8 cellular contexts compared by ENCODE assay signal in genomic region chr6:912871-913663, GRCh38.
DNase-seq lines count a peak whose midpoint lies in the region; ATAC-seq and TF ChIP-seq lines count a peak whose summit lies in the region.

No MANE protein-coding gene starts in this region.

- no peaks in the 10 kb centered on the region for H3K9me3 ChIP-seq in neural progenitor cell (ENCODE audit: low read depth)

- TF ChIP-seq CTCF in neural progenitor cell (IDR thresholded peaks at IDR 0.05), result peak; percentile 59

- peaks cover 4% of the 10 kb centered on the region for H3K4me1 Mint-ChIP-seq in neural progenitor cell
- no peaks in the 10 kb centered on the region for H3K4me1 Mint-ChIP-seq in activated CD4-positive, alpha-beta T cell treated with anti-CD3 and anti-CD28 coated beads, Interleukin-2, amount 10 ng/mL, durations not matched to agents 7 days and 5 days
- no peaks in the 10 kb centered on the region for H3K4me1 Mint-ChIP-seq in naive thymus-derived CD8-positive, alpha-beta T cell

- no peaks in the 10 kb centered on the region for H4K20me1 ChIP-seq in neural progenitor cell (ENCODE audit: low read depth)

- no peak overlapping the region for H2AFZ ChIP-seq in neural progenitor cell (replicated peaks)

- H3K36me3 ChIP-seq in neural progenitor cell, result no peaks in the 10 kb centered on the region

- POLR2A ChIA-PET in activated CD4-positive, alpha-beta T cell treated with anti-CD3 and anti-CD28 coated beads, Interleukin-2, amount 10 ng/mL, durations not matched to agents 7 days and 5 days (lab: Charles Lee), result no interaction called here
- POLR2A ChIA-PET in naive thymus-derived CD8-positive, alpha-beta T cell (lab: Charles Lee), result no interaction called here

- H3F3A ChIP-seq in neural progenitor cell (ENCODE audit: low read depth), result no peaks in the 10 kb centered on the region

- H3K4me3 ChIP-seq in neural progenitor cell, result no peak overlapping the region

- no peaks in the 10 kb centered on the region for H3K79me2 ChIP-seq in neural progenitor cell (ENCODE audit: low read depth)

- peaks cover 18% of the 10 kb centered on the region for H3K27me3 Mint-ChIP-seq in neural progenitor cell (ENCODE audit: insufficient read depth, low read depth)
- peaks cover 11% of the 10 kb centered on the region for H3K27me3 Mint-ChIP-seq in activated CD4-positive, alpha-beta T cell treated with anti-CD3 and anti-CD28 coated beads, Interleukin-2, amount 10 ng/mL, durations not matched to agents 7 days and 5 days
- peaks cover 12 to 63% (median 22%) of the 10 kb centered on the region in 5 donors for H3K27me3 Mint-ChIP-seq in naive thymus-derived CD8-positive, alpha-beta T cell

- H3K4me3 Mint-ChIP-seq in neural progenitor cell, result no peak overlapping the region
- H3K4me3 Mint-ChIP-seq in activated CD4-positive, alpha-beta T cell treated with anti-CD3 and anti-CD28 coated beads, Interleukin-2, amount 10 ng/mL, durations not matched to agents 7 days and 5 days, result no peak overlapping the region
- H3K4me3 Mint-ChIP-seq in naive thymus-derived CD8-positive, alpha-beta T cell, result no peak overlapping the region

- no peaks in the 10 kb centered on the region for H3K27me3 ChIP-seq in neural progenitor cell

- no peak for ATAC-seq in GM18520 (IDR thresholded peaks at IDR 0.05; ENCODE audit: unreplicated experiment)
- no peak for ATAC-seq in naive thymus-derived CD8-positive, alpha-beta T cell

- no peak overlapping the region for H3K27ac ChIP-seq in neural progenitor cell

- H3K4me1 ChIP-seq in neural progenitor cell, result no peaks in the 10 kb centered on the region

- CTCF ChIA-PET in activated CD4-positive, alpha-beta T cell treated with anti-CD3 and anti-CD28 coated beads, Interleukin-2, amount 10 ng/mL, durations not matched to agents 7 days and 5 days (lab: Charles Lee), result no interaction called here

- no peak overlapping the region for H3K4me2 ChIP-seq in neural progenitor cell

- no peaks in the 10 kb centered on the region for H3K36me3 Mint-ChIP-seq in neural progenitor cell
- H3K36me3 Mint-ChIP-seq in activated CD4-positive, alpha-beta T cell treated with anti-CD3 and anti-CD28 coated beads, Interleukin-2, amount 10 ng/mL, durations not matched to agents 7 days and 5 days (ENCODE audit: low read depth), result no peaks in the 10 kb centered on the region
- peaks cover 0 to 8% (median 0%) of the 10 kb centered on the region in 3 donors for H3K36me3 Mint-ChIP-seq in naive thymus-derived CD8-positive, alpha-beta T cell

- H3K9me3 Mint-ChIP-seq in neural progenitor cell, result peaks cover 17% of the 10 kb centered on the region
- peaks cover 2% of the 10 kb centered on the region for H3K9me3 Mint-ChIP-seq in activated CD4-positive, alpha-beta T cell treated with anti-CD3 and anti-CD28 coated beads, Interleukin-2, amount 10 ng/mL, durations not matched to agents 7 days and 5 days
- peaks cover 2 to 14% (median 8%) of the 10 kb centered on the region in 9 donors for H3K9me3 Mint-ChIP-seq in naive thymus-derived CD8-positive, alpha-beta T cell

- no peak overlapping the region for H3K27ac Mint-ChIP-seq in neural progenitor cell
- no peak overlapping the region for H3K27ac Mint-ChIP-seq in activated CD4-positive, alpha-beta T cell treated with anti-CD3 and anti-CD28 coated beads, Interleukin-2, amount 10 ng/mL, durations not matched to agents 7 days and 5 days
- H3K27ac Mint-ChIP-seq in naive thymus-derived CD8-positive, alpha-beta T cell, result no peak overlapping the region

- H3K9ac ChIP-seq in neural progenitor cell, result no peak overlapping the region

- DNase-seq in EL, result peak; percentile 27
- DNase-seq in LoVo (ENCODE audit: low spot score), result peak; percentile 9
- peak; percentile 70 for DNase-seq in dedifferentiated amniotic fluid mesenchymal stem cell (ENCODE audit: extremely low spot score)
- DNase-seq in neural progenitor cell (ENCODE audit: low spot score), result peak; percentile 65
- DNase-seq in T-helper 2 cell, result no peak
- DNase-seq in activated CD4-positive, alpha-beta T cell treated with anti-CD3 and anti-CD28 coated beads, Interleukin-2, amount 10 ng/mL, durations not matched to agents 7 days and 5 days, result no peak
- no peak for DNase-seq in naive thymus-derived CD8-positive, alpha-beta T cell

Comparison
In these comparisons a context has a peak if more than half of its experiments do, and no peak if none do; other contexts are left out.
1. DNase-seq: peak in EL (single experiment), LoVo (single experiment), dedifferentiated amniotic fluid mesenchymal stem cell (single experiment) and neural progenitor cell (single experiment); none in T-helper 2 cell (0 of 5), activated CD4-positive, alpha-beta T cell treated with anti-CD3 and anti-CD28 coated beads, Interleukin-2, amount 10 ng/mL, durations not matched to agents 7 days and 5 days (single experiment) and naive thymus-derived CD8-positive, alpha-beta T cell (0 of 10).